In genomic region chrX:24231169-24231568, GRCh38 we compare ENCODE assay signal across 9 cellular contexts.
DNase-seq lines count a peak whose midpoint lies in the region; ATAC-seq and TF ChIP-seq lines count a peak whose summit lies in the region.
"Had no signal": no experiment of that assay in that cellular context is flagged by ENCODE, and none has a peak within 500 bp of the region (broad histone marks: within the 10 kb centered on the region; RNA-seq: fewer than 3 reads in every experiment).

No MANE protein-coding gene starts in this region.

- peak overlapping the region; percentile 42 for H2AFZ ChIP-seq in mammary epithelial cell (ENCODE audit: low read depth, low read length)

- no peaks in the 10 kb centered on the region for H3K79me2 ChIP-seq in mammary epithelial cell (ENCODE audit: insufficient read depth, low read length)

- H3K4me2 ChIP-seq in mammary epithelial cell (ENCODE audit: insufficient read depth, low read depth, low read length), result peak overlapping the region; percentile 62

- H3K9me3 Mint-ChIP-seq in nephron (peaks cover 11% of the 10 kb centered on the region), glutamatergic neuron (ENCODE audit: unreplicated experiment) (peaks cover 1% of the 10 kb centered on the region)

- H3K36me3 Mint-ChIP-seq in nephron (ENCODE audit: low read depth), result peaks cover 5% of the 10 kb centered on the region
- H3K36me3 Mint-ChIP-seq in glutamatergic neuron (ENCODE audit: unreplicated experiment), result peaks cover 4% of the 10 kb centered on the region

- TF ChIP-seq CTCF in mammary epithelial cell (conservative IDR thresholded peaks at IDR 0.05 in 1 of 2, IDR thresholded peaks at IDR 0.05 in 1 of 2; ENCODE audit: extremely low read depth in 1 of 2, insufficient read depth in 1 of 2, low read depth in 1 of 2, low read length in 2 of 2) (no peak), nephron (IDR thresholded peaks at IDR 0.05; ENCODE audit: unreplicated experiment in 3 of 3) (no peak), glutamatergic neuron (IDR thresholded peaks at IDR 0.05; ENCODE audit: partially characterized antibody, unreplicated experiment) (no peak)

- peak overlapping the region in 2 of 3 experiments; percentile 7 to 13 for H3K4me3 ChIP-seq in mammary epithelial cell (replicated peaks in 1 of 3; ENCODE audit: insufficient read depth in 1 of 3, low read depth in 2 of 3, low read length in 3 of 3)

- peak; percentile 70 for DNase-seq in EL
- DNase-seq in HPDE6-E6E7 (ENCODE audit: extremely low spot score), result peak; percentile 66
- DNase-seq in mammary epithelial cell, result peak; percentile 84
- DNase-seq in glutamatergic neuron, result no peak
- no peak for DNase-seq in LoVo (ENCODE audit: low spot score)
- no peak for DNase-seq in NCI-H2171 (lab: John Stamatoyannopoulos, UW)
- DNase-seq: activated CD8-positive, alpha-beta memory T cell treated with anti-CD3 and anti-CD28 coated beads, Interleukin-2, amount 50 U/mL, for 4 hours had no signal

- peak overlapping the region; percentile 49 to 82 (median 81) for H3K27ac Mint-ChIP-seq in nephron
- no peak overlapping the region for H3K27ac Mint-ChIP-seq in glutamatergic neuron (ENCODE audit: unreplicated experiment)

- peak overlapping the region in 1 of 3 experiments; percentile 14 for H3K4me3 Mint-ChIP-seq in nephron
- H3K4me3 Mint-ChIP-seq in glutamatergic neuron (ENCODE audit: unreplicated experiment), result no peak overlapping the region

- 0% methylated on average over 3 of the region's 3 CpGs for WGBS in mammary epithelial cell (ENCODE audit: low coverage, missing lambda C conversion rate)

- H3K4me1 Mint-ChIP-seq in nephron (peaks cover 29% of the 10 kb centered on the region), glutamatergic neuron (ENCODE audit: low read depth, unreplicated experiment) (no peaks in the 10 kb centered on the region)

- H3K9ac ChIP-seq in mammary epithelial cell (ENCODE audit: insufficient read depth, low read length), result peak overlapping the region; percentile 15

- intact Hi-C loops in mammary epithelial cell (cut with micrococcal nuclease), result no loop called here

- in situ Hi-C loops in mammary epithelial cell (cut with MboI; ENCODE audit: low sequenced_read_pairs in 2 of 2), result loop anchor here in 1 of 2 donors (10.0 kb wide), 1 partner anchor 156 kb away; no protein-coding TSS in a partner anchor

- no peaks in the 10 kb centered on the region for H4K20me1 ChIP-seq in mammary epithelial cell (ENCODE audit: insufficient read depth, low read length)

- no peaks in the 10 kb centered on the region for H3K9me3 ChIP-seq in mammary epithelial cell (replicated peaks; ENCODE audit: insufficient read depth, low read length)

- no TSS peak for BruUV-seq in mammary epithelial cell (replicated peaks; lab: Mats Ljungman, UMichigan)

- no peak for ATAC-seq in GM21737 (IDR thresholded peaks at IDR 0.05; ENCODE audit: unreplicated experiment)

- H3K27ac ChIP-seq in mammary epithelial cell (ENCODE audit: insufficient read depth, low read depth, low read length), result no peak overlapping the region

- CTCF ChIA-PET in mammary epithelial cell (lab: Charles Lee; ENCODE audit: low non-redundant PET), result interaction anchor here (0.5 kb wide), 1 partner anchor 174 kb away, joined by 3 read pairs; no protein-coding TSS in a partner anchor

- dilution Hi-C loops in mammary epithelial cell (cut with HindIII; ENCODE audit: low sequenced_read_pairs), result no loop called here

- H3K27me3 Mint-ChIP-seq in nephron (ENCODE audit: low read depth) (no peaks in the 10 kb centered on the region), glutamatergic neuron (ENCODE audit: unreplicated experiment) (peaks cover 3% of the 10 kb centered on the region)

- no peaks in the 10 kb centered on the region for H3K27me3 ChIP-seq in mammary epithelial cell (ENCODE audit: insufficient read depth, low read length)

- H3K4me1 ChIP-seq in mammary epithelial cell (ENCODE audit: insufficient read depth, low read length), result peaks cover 12% of the 10 kb centered on the region

- H3K36me3 ChIP-seq in mammary epithelial cell (ENCODE audit: insufficient read depth, low read length), result no peaks in the 10 kb centered on the region

Comparison
In these comparisons a context has a peak if more than half of its experiments do, and no peak if none do; other contexts are left out.
1. DNase-seq: peak in EL (single experiment), HPDE6-E6E7 (single experiment) and mammary epithelial cell (single experiment); none in glutamatergic neuron (single experiment), LoVo (single experiment) and NCI-H2171 (single experiment).